25 cellular contexts compared by ENCODE assay signal in the genomic region with DNA sequence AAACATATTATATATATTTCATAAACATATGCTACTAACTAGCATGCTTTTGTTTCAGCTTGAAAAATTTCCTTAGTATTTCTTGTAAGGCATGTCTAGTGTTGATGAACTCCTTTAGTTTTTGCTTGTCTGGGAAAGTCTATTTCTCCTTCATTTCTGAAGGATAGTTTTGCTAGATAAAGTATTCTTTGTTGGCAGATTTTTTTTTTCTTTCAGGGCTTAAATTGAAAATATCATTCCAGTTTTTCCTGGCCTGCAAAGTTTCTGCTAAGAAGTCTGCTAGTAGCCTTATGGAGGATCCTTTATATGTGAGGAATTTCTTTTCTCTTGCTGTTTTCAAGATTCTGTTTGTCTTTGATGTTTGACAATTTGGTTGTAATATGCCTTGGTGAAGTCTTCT.
"Had no signal": no experiment of that assay in that cellular context is flagged by ENCODE, and none has a peak within 500 bp of the region (broad histone marks: within the 10 kb centered on the region; RNA-seq: fewer than 3 reads in every experiment).

No MANE protein-coding gene starts in this region.

- H3K27me3 Mint-ChIP-seq: dendritic cell treated with granulocyte-macrophage colony-stimulating factor and Interleukin-4, amounts not matched to agents 40 ng/mL and 50 ng/mL, for 4 days; effector memory CD8-positive, alpha-beta T cell had no signal

- H3K27me3 ChIP-seq: colonic mucosa, dorsolateral prefrontal cortex, esophagus muscularis mucosa, esophagus squamous epithelium, foreskin keratinocyte, gastrocnemius medialis, gastroesophageal sphincter, heart left ventricle, heart right ventricle had no signal

- H3K9me3 ChIP-seq: colonic mucosa, gastrocnemius medialis had no signal

- H3K36me3 ChIP-seq: colonic mucosa, esophagus muscularis mucosa, esophagus squamous epithelium, gastrocnemius medialis, gastroesophageal sphincter, heart left ventricle, heart right ventricle had no signal

- H3K4me3 ChIP-seq: colonic mucosa, coronary artery, dorsolateral prefrontal cortex, esophagus muscularis mucosa, esophagus squamous epithelium, gastrocnemius medialis, gastroesophageal sphincter, heart left ventricle, heart right ventricle had no signal

- H3K4me3 Mint-ChIP-seq: dendritic cell treated with granulocyte-macrophage colony-stimulating factor and Interleukin-4, amounts not matched to agents 40 ng/mL and 50 ng/mL, for 4 days; effector memory CD8-positive, alpha-beta T cell; endodermal cell had no signal

- ATAC-seq: effector memory CD8-positive, alpha-beta T cell; esophagus mucosa; foreskin keratinocyte; gastrocnemius medialis; gastroesophageal sphincter; heart left ventricle; heart right ventricle had no signal

- H3K27ac Mint-ChIP-seq: dendritic cell treated with granulocyte-macrophage colony-stimulating factor and Interleukin-4, amounts not matched to agents 40 ng/mL and 50 ng/mL, for 4 days; effector memory CD8-positive, alpha-beta T cell; endodermal cell had no signal

- DNase-seq: colonic mucosa; cortex of kidney; dermis blood vessel endothelial cell; dorsolateral prefrontal cortex; effector CD4-positive, alpha-beta T cell; effector CD8-positive, alpha-beta T cell; effector memory CD4-positive, alpha-beta T cell; effector memory CD8-positive, alpha-beta T cell; endodermal cell; erythroblast; esophagus squamous epithelium; foreskin fibroblast; foreskin keratinocyte; foreskin melanocyte; gastrocnemius medialis; glutamatergic neuron; head of caudate nucleus; heart left ventricle; heart right ventricle had no signal

- H3K4me1 ChIP-seq: colonic mucosa, esophagus muscularis mucosa, esophagus squamous epithelium, gastrocnemius medialis, gastroesophageal sphincter, heart left ventricle, heart right ventricle had no signal

- H3K4me1 Mint-ChIP-seq: endodermal cell had no signal

- H3K27ac ChIP-seq: colonic mucosa, coronary artery, dorsolateral prefrontal cortex, epithelial cell of prostate, esophagus muscularis mucosa, esophagus squamous epithelium, foreskin keratinocyte, gastrocnemius medialis, gastroesophageal sphincter, heart left ventricle, heart right ventricle had no signal
